Comparison of ENCODE assay signal across 8 cellular contexts in the genomic region with DNA sequence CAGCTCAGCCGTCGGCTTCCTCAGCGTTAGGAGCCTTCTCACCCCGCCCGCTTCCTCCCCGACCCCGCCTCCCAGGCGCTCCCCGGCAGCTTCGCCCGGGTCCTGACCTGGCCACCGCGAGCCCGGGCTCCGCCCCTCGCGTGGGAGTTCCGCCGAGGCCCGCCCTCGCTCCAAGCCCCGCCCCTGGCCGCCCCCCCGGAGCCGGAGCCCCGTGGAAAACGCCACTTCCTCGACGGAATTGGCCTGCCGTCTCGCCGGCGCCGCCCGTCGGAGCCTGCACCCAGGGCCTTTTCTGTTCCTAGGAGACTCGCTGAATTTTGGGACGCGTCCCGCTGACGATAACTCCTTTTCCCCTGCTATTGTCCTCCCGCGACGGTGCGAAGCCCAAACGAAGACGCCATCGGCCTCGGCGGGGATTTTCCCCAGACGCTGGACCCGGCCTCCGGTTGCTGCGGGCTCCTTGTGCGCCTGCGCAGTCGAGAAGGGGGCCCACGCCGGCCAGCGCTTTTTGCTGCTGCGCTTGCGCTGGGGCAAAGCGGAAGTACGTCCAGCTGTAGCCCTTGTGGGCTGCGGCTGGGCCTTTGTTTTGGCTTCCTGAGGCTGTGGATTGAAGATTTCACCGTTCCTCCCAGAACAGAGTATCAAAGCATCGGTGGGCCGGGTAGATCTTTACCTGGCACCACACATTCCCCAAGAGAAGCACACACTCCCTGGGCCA. TPM values are rescaled to one million over a fixed set of nuclear protein-coding genes. Genes with fewer than 3 reads are reported as not detected.
DNase-seq lines count a peak whose midpoint lies in the region; ATAC-seq, FAIRE-seq and TF ChIP-seq lines count a peak whose summit lies in the region.

No MANE protein-coding gene starts in this region.

- H3K9me3 ChIP-seq in AG04450 (ENCODE audit: control insufficient read depth, insufficient read depth, low read length) (no peaks in the 10 kb centered on the region), spleen (no peaks in the 10 kb centered on the region)

- intact Hi-C loops in spleen (cut with DNase I; ENCODE audit: low total_unique reads), result no loop called here

- H3K36me3 ChIP-seq in bronchial epithelial cell (ENCODE audit: control insufficient read depth, insufficient read depth, low read length), result peaks cover 13% of the 10 kb centered on the region
- H3K36me3 ChIP-seq in spleen, result peaks cover 10 to 85% (median 76%) of the 10 kb centered on the region in 6 donors

- peaks cover 33% of the 10 kb centered on the region for H3K36me3 Mint-ChIP-seq in WTC11

- H3K4me1 Mint-ChIP-seq in WTC11, result peaks cover 21% of the 10 kb centered on the region

- WGBS in spleen, 5 donors, result 0 to 1% (median 0%) methylated on average over 43 to 68 of the region's 68 CpGs

- H3K27me3 Mint-ChIP-seq in WTC11 (ENCODE audit: low read depth), result peaks cover 3% of the 10 kb centered on the region; the same call in 1 of the 2 replicates

- H3K4me3 ChIP-seq in AG04450 (ENCODE audit: low read depth, low read length), result peak overlapping the region; percentile 63
- H3K4me3 ChIP-seq in bronchial epithelial cell (ENCODE audit: low read depth, low read length), result peak overlapping the region; percentile 32
- H3K4me3 ChIP-seq in spleen, result peak overlapping the region; percentile 35 to 83 (median 54)

- peak overlapping the region; percentile 80 for H3K4me3 Mint-ChIP-seq in WTC11

- POLR2A ChIA-PET in AG04450 (lab: Yijun Ruan, JAX), result interaction anchor here (0.5 to 3.3 kb wide), 10 partner anchors 11 to 402 kb away, joined by 3 to 24 read pairs (median 4); a partner anchor contains a TSS
- POLR2A ChIA-PET in WTC11 (lab: Charles Lee), result interaction anchor here (0.7 to 3.0 kb wide), 7 partner anchors 10 to 207 kb away, joined by 3 to 20 read pairs (median 6); a partner anchor contains a TSS

- TF ChIP-seq POLR2A in spleen (IDR thresholded peaks at IDR 0.05), result peak in 2 of 3 donors; percentile 56 to 75

- CTCF ChIA-PET in AG04450 (lab: Charles Lee), result interaction anchor here (0.6 to 1.2 kb wide), 3 partner anchors 9 to 235 kb away, joined by 3 to 4 read pairs (median 4); a partner anchor contains a TSS
- CTCF ChIA-PET in WTC11 (lab: Charles Lee), result interaction anchor here (0.7 to 5.0 kb wide), 15 partner anchors 11 to 236 kb away, joined by 3 to 23 read pairs (median 8); a partner anchor contains a TSS

- no peak for FAIRE-seq in bronchial epithelial cell (lab: Jason Lieb, UNC)

- peak overlapping the region; percentile 98 for H3K27ac ChIP-seq in AG04450 (ENCODE audit: low read depth, low read length)
- H3K27ac ChIP-seq in spleen, result peak overlapping the region; percentile 92 to 99 (median 96)

- ATAC-seq in GM18907 (IDR thresholded peaks at IDR 0.05; ENCODE audit: unreplicated experiment) (peak; percentile 64), HG03135 (IDR thresholded peaks at IDR 0.05; ENCODE audit: unreplicated experiment) (peak; percentile 58), WTC11 (peak; percentile 84)

- H3K27me3 ChIP-seq in AG04450 (ENCODE audit: control insufficient read depth, insufficient read depth, low read length), result no peaks in the 10 kb centered on the region
- H3K27me3 ChIP-seq in bronchial epithelial cell (ENCODE audit: control insufficient read depth, insufficient read depth, low read length), result no peaks in the 10 kb centered on the region
- H3K27me3 ChIP-seq in spleen (replicated peaks in 1 of 7), result no peaks in the 10 kb centered on the region

- H3K27ac Mint-ChIP-seq in WTC11, result peak overlapping the region; percentile 96

- no peak for TF ChIP-seq CTCF in AG04450 (IDR thresholded peaks at IDR 0.05; ENCODE audit: low read depth, low read length)
- TF ChIP-seq CTCF in WTC11 (IDR thresholded peaks at IDR 0.05), result no peak
- no peak for TF ChIP-seq CTCF in bronchial epithelial cell (IDR thresholded peaks at IDR 0.05; ENCODE audit: insufficient read depth, low read length, severe bottlenecking)
- peak in 6 of 11 experiments; percentile 4 to 43 (median 24) for TF ChIP-seq CTCF in spleen (IDR thresholded peaks at IDR 0.05 in 8 of 11, conservative IDR thresholded peaks at IDR 0.05 in 3 of 11)

- no peaks in the 10 kb centered on the region for H3K9me3 Mint-ChIP-seq in WTC11

- DNase-seq in AG04450 (ENCODE audit: low read depth, low spot score), result peak; percentile 89
- peak; percentile 87 for DNase-seq in NCI-H2227 treated with DMSO at 0.1 percent for 48 hours (lab: John Stamatoyannopoulos, UW)
- DNase-seq in WTC11 (ENCODE audit: low spot score), result peak; percentile 90
- DNase-seq in bronchial epithelial cell (ENCODE audit: low read depth), result peak; percentile 83
- DNase-seq in inferior parietal cortex (ENCODE audit: extremely low spot score), result peak; percentile 93
- DNase-seq in spleen, result peak; percentile 100

- peaks cover 32 to 93% (median 66%) of the 10 kb centered on the region in 6 donors for H3K4me1 ChIP-seq in spleen

TF ChIP-seq in WTC11, 78 proteins besides CTCF, POLR2A, EP300 and RAD21 (continues in another document):
- peak; percentile 52; the same call in 1 of the 2 replicates for TF ChIP-seq MYBL2 (CRISPR knock-in tag; IDR thresholded peaks at IDR 0.05)
- TF ChIP-seq IRF2 (CRISPR knock-in tag; IDR thresholded peaks at IDR 0.05; ENCODE audit: borderline replicate concordance, low read depth), result no peak
- no peak; the same call in 1 of the 2 replicates for TF ChIP-seq CREM (CRISPR knock-in tag; IDR thresholded peaks at IDR 0.05)
- TF ChIP-seq ZNF317 (CRISPR knock-in tag; IDR thresholded peaks at IDR 0.05; ENCODE audit: borderline replicate concordance, low read depth), result 0 out of 2 replicates have a peak, but pooled peaks have one; percentile 37
- TF ChIP-seq, protein P1, sequence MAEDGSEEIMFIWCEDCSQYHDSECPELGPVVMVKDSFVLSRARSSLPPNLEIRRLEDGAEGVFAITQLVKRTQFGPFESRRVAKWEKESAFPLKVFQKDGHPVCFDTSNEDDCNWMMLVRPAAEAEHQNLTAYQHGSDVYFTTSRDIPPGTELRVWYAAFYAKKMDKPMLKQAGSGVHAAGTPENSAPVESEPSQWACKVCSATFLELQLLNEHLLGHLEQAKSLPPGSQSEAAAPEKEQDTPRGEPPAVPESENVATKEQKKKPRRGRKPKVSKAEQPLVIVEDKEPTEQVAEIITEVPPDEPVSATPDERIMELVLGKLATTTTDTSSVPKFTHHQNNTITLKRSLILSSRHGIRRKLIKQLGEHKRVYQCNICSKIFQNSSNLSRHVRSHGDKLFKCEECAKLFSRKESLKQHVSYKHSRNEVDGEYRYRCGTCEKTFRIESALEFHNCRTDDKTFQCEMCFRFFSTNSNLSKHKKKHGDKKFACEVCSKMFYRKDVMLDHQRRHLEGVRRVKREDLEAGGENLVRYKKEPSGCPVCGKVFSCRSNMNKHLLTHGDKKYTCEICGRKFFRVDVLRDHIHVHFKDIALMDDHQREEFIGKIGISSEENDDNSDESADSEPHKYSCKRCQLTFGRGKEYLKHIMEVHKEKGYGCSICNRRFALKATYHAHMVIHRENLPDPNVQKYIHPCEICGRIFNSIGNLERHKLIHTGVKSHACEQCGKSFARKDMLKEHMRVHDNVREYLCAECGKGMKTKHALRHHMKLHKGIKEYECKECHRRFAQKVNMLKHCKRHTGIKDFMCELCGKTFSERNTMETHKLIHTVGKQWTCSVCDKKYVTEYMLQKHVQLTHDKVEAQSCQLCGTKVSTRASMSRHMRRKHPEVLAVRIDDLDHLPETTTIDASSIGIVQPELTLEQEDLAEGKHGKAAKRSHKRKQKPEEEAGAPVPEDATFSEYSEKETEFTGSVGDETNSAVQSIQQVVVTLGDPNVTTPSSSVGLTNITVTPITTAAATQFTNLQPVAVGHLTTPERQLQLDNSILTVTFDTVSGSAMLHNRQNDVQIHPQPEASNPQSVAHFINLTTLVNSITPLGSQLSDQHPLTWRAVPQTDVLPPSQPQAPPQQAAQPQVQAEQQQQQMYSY (CRISPR knock-in tag; IDR thresholded peaks at IDR 0.05), result no peak
- TF ChIP-seq GRHL2 (CRISPR knock-in tag; IDR thresholded peaks at IDR 0.05; ENCODE audit: insufficient replicate concordance, severe bottlenecking), result no peak

RNA-seq across cellular contexts. Expression of a gene that starts 10.0 kb away (rescaled TPM):
- polyA plus RNA-seq in AG04450 (2011; rRNA removed), result 23.4 and 26.7 TPM in 2 replicates
- polyA minus RNA-seq in AG04450 (2011; rRNA and poly(A)+ RNA removed), result 28.0 and 41.4 TPM in 2 replicates
- total RNA-seq in WTC11 (2021), result 26.3 to 35.1 TPM (median 29.0 TPM) in 3 replicates
- 9.5 and 15.2 TPM in 2 replicates for total RNA-seq in bronchial epithelial cell
- 100 to 1,000 TPM in 1 of 7 donors, 10 to 100 TPM in 6; 68.2 to 115 (median 85.3) TPM for total RNA-seq in spleen
- 10 to 100 TPM; 25.8 to 43.0 (median 25.9) TPM for polyA plus RNA-seq in spleen

RNA-seq across cellular contexts. Expression of a gene that starts 14.8 kb away (rescaled TPM):
- 11.4 and 19.8 TPM in 2 replicates for polyA plus RNA-seq in AG04450 (2011; rRNA removed)
- 18.2 and 22.6 TPM in 2 replicates for polyA minus RNA-seq in AG04450 (2011; rRNA and poly(A)+ RNA removed)
- total RNA-seq in WTC11 (2021), result 63.3 to 71.7 TPM (median 65.4 TPM) in 3 replicates
- 11.1 and 15.1 TPM in 2 replicates for total RNA-seq in bronchial epithelial cell
- total RNA-seq in spleen, result 100 to 1,000 TPM; 167 to 308 (median 255) TPM
- 100 to 1,000 TPM; 269 to 423 (median 327) TPM for polyA plus RNA-seq in spleen

RNA-seq across cellular contexts. Expression of a gene that starts 37.1 kb away (rescaled TPM):
- polyA plus RNA-seq in AG04450 (2011; rRNA removed), result 9.7 and 14.0 TPM in 2 replicates
- polyA minus RNA-seq in AG04450 (2011; rRNA and poly(A)+ RNA removed), result 19.5 and 24.1 TPM in 2 replicates
- total RNA-seq in WTC11 (2021), result 44.6 to 51.6 TPM (median 45.8 TPM) in 3 replicates
- 5.3 and 10.2 TPM in 2 replicates for total RNA-seq in bronchial epithelial cell
- total RNA-seq in spleen, result 10 to 100 TPM; 38.6 to 51.3 (median 47.4) TPM
- 10 to 100 TPM in 2 of 3 donors, 1 to 10 TPM in 1; 9.2 to 24.9 (median 17.7) TPM for polyA plus RNA-seq in spleen

RNA-seq across cellular contexts. Expression of a gene that starts 38.6 kb away (rescaled TPM):
- 12.6 and 17.1 TPM in 2 replicates for polyA plus RNA-seq in AG04450 (2011; rRNA removed)
- 21.6 and 26.2 TPM in 2 replicates for polyA minus RNA-seq in AG04450 (2011; rRNA and poly(A)+ RNA removed)
- 46.1 to 56.1 TPM (median 52.8 TPM) in 3 replicates for total RNA-seq in WTC11 (2021)
- 11.1 and 18.6 TPM in 2 replicates for total RNA-seq in bronchial epithelial cell
- 100 to 1,000 TPM in 3 of 7 donors, 10 to 100 TPM in 4; 93.5 to 158 (median 99.9) TPM for total RNA-seq in spleen
- 100 to 1,000 TPM in 1 of 3 donors, 10 to 100 TPM in 2; 29.4 to 109 (median 97.7) TPM for polyA plus RNA-seq in spleen

RNA-seq across cellular contexts. Expression of a gene that starts 57.1 kb away (rescaled TPM):
- polyA plus RNA-seq in AG04450 (2011; rRNA removed), result 0.17 TPM in 1 of 2 replicates, not detected in the other
- polyA minus RNA-seq in AG04450 (2011; rRNA and poly(A)+ RNA removed), result not detected in 2 replicates
- total RNA-seq in WTC11 (2021), result 1.4 to 2.1 TPM (median 2.0 TPM) in 3 replicates
- total RNA-seq in bronchial epithelial cell, result 0.79 and 4.1 TPM in 2 replicates
- total RNA-seq in spleen, result 1 to 10 TPM in 4 of 7 donors, under 1 TPM in 3; 0.63 to 3.2 (median 1.1) TPM
- 1 to 10 TPM; 1.9 to 6.2 (median 2.9) TPM for polyA plus RNA-seq in spleen

Comparison
In these comparisons a context has a peak if more than half of its experiments do, and no peak if none do; other contexts are left out.
1. Peak in every context shown above with its lines: DNase-seq, ATAC-seq, H3K4me3 ChIP-seq and H3K27ac ChIP-seq.
2. CTCF ChIP-seq: peak in spleen (6 of 11); none in AG04450 (single experiment), WTC11 (single experiment) and bronchial epithelial cell (single experiment).